9 cellular contexts compared by ENCODE assay signal in the genomic region with DNA sequence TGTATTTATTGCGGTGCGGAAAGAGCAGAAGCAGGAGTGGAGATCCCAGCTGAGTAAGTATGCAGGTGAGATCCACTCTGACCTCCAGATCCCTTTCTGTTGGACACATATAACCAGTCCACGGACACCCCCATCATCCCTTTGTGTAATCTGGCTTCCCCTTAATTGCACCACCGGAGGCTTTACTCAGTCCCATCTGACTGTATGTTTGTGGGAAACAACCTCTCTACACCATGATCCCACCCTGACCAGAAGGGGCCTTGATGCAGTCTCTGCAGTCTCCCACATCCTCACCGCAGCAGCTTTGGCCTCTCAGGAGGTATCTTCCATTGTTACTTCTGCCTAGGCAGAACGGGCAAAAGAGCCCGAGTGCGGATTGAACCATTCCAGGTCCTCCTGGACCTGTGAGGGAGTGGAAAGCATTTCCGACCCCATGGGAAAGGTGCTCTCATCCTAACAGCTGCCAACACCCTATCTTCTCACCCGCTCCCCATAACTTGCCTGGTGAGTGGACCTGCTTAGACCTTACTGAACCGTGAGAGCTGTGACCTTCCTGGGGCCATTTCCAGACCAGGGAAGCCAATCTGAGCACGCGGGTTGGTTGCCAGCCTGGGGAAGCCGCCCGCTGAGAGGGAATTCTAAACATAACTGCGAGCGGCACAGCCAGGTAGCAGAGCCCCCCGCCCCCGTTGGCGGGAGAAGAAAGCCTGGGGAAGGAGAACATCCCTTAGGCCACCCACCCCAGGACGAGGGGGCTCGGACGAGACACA. TPM values are rescaled to one million over a fixed set of nuclear protein-coding genes. Genes with fewer than 3 reads are reported as not detected.
DNase-seq lines count a peak whose midpoint lies in the region; ATAC-seq, FAIRE-seq and TF ChIP-seq lines count a peak whose summit lies in the region.
"Had no signal": no experiment of that assay in that cellular context is flagged by ENCODE, and none has a peak within 500 bp of the region (broad histone marks: within the 10 kb centered on the region; RNA-seq: fewer than 3 reads in every experiment).

No MANE protein-coding gene starts in this region.

- peak overlapping the region; percentile 83 for H3K4me2 ChIP-seq in keratinocyte (ENCODE audit: control insufficient read depth, extremely low read depth, insufficient read depth, low read depth, low read length)

- H3K4me3 ChIP-seq in breast epithelium = peak overlapping the region; percentile 55 to 95 (median 62)
- H3K4me3 ChIP-seq in keratinocyte (ENCODE audit: control insufficient read depth in 2 of 3, extremely low read depth in 1 of 3, insufficient read depth in 2 of 3, low read depth in 1 of 3, low read length in 3 of 3) = peak overlapping the region in 2 of 3 experiments; percentile 44 to 64
- peak overlapping the region; percentile 66 for H3K4me3 ChIP-seq in psoas muscle

- H3K27me3 ChIP-seq in breast epithelium (peaks cover 0 to 8% of the 10 kb centered on the region in 2 donors), keratinocyte (ENCODE audit: control insufficient read depth, extremely low read depth, insufficient read depth, low read length) (peaks cover 43% of the 10 kb centered on the region), psoas muscle (ENCODE audit: insufficient read depth in 3 of 3, low read length in 2 of 3) (peaks cover 0 to 28% (median 3%) of the 10 kb centered on the region in 3 donors)

- FAIRE-seq in keratinocyte (lab: Jason Lieb, UNC) (no peak), D721Med (lab: Jason Lieb, UNC) (no peak)

- no peak overlapping the region for H2AFZ ChIP-seq in keratinocyte (ENCODE audit: control insufficient read depth, low read length)

- no peaks in the 10 kb centered on the region for H3K9me3 Mint-ChIP-seq in stimulated activated naive CD8-positive, alpha-beta T cell treated with anti-CD3 and anti-CD28 coated beads, Interleukin-15, amount 100 ng/mL, for 72 hours

- peaks cover 14% of the 10 kb centered on the region for H3K4me1 Mint-ChIP-seq in stimulated activated naive CD8-positive, alpha-beta T cell treated with anti-CD3 and anti-CD28 coated beads, Interleukin-15, amount 100 ng/mL, for 72 hours

- H3K9me3 ChIP-seq in ES-I3 (ENCODE audit: control insufficient read depth, insufficient read depth, low read length) = no peaks in the 10 kb centered on the region
- no peaks in the 10 kb centered on the region for H3K9me3 ChIP-seq in breast epithelium
- H3K9me3 ChIP-seq in keratinocyte (ENCODE audit: control insufficient read depth, low read depth, low read length) = no peaks in the 10 kb centered on the region
- no peaks in the 10 kb centered on the region for H3K9me3 ChIP-seq in psoas muscle
- H3K9me3 ChIP-seq: body of pancreas had no signal

- WGBS in psoas muscle, 3 donors = 36 to 42% (median 40%) methylated on average over 20 to 23 of the region's 23 CpGs

- peaks cover 65% of the 10 kb centered on the region for H3K27me3 Mint-ChIP-seq in stimulated activated naive CD8-positive, alpha-beta T cell treated with anti-CD3 and anti-CD28 coated beads, Interleukin-15, amount 100 ng/mL, for 72 hours

- H3K36me3 ChIP-seq in ES-I3 (ENCODE audit: insufficient read depth, low read length) = no peaks in the 10 kb centered on the region
- no peaks in the 10 kb centered on the region for H3K36me3 ChIP-seq in breast epithelium
- H3K36me3 ChIP-seq in keratinocyte (ENCODE audit: control insufficient read depth in 2 of 2, extremely low read depth in 1 of 2, insufficient read depth in 2 of 2, low read length in 2 of 2) = no peaks in the 10 kb centered on the region
- H3K36me3 ChIP-seq in psoas muscle (ENCODE audit: insufficient read depth in 1 of 2, low read depth in 1 of 2) = no peaks in the 10 kb centered on the region

- intact Hi-C loops in breast epithelium (cut with DNase I; ENCODE audit: low total_unique reads) (no loop called here), psoas muscle (cut with DNase I) (no loop called here)

- ATAC-seq in psoas muscle = peak in 1 of 4 donors; percentile 22
- no peak for ATAC-seq in stimulated activated naive CD8-positive, alpha-beta T cell treated with anti-CD3 and anti-CD28 coated beads, Interleukin-15, amount 100 ng/mL, for 72 hours

- peaks cover 8% of the 10 kb centered on the region; the same call in 1 of the 2 replicates for H3K4me1 ChIP-seq in ES-I3 (ENCODE audit: insufficient read depth, low read length)
- no peaks in the 10 kb centered on the region for H3K4me1 ChIP-seq in breast epithelium
- H3K4me1 ChIP-seq in keratinocyte (ENCODE audit: control insufficient read depth, extremely low read depth, insufficient read depth, low read length) = peaks cover 7% of the 10 kb centered on the region
- H3K4me1 ChIP-seq in psoas muscle = no peaks in the 10 kb centered on the region

- dilution Hi-C loops in keratinocyte (cut with MboI; ENCODE audit: extremely low pct_ligation_motif_present, low sequenced_read_pairs) = no loop called here

- H3K27ac ChIP-seq in breast epithelium (peak overlapping the region in 1 of 2 donors; percentile 29), keratinocyte (ENCODE audit: control insufficient read depth, insufficient read depth, low read length) (no peak overlapping the region), psoas muscle (no peak overlapping the region)

- no peaks in the 10 kb centered on the region for H4K20me1 ChIP-seq in keratinocyte (ENCODE audit: control insufficient read depth, extremely low read depth, insufficient read depth, low read length)

- TF ChIP-seq POLR2A in breast epithelium (IDR thresholded peaks at IDR 0.05) = no peak

- TF ChIP-seq CTCF in breast epithelium (IDR thresholded peaks at IDR 0.05) = no peak
- no peak for TF ChIP-seq CTCF in keratinocyte (optimal IDR thresholded peaks at IDR 0.05 in 1 of 3, IDR thresholded peaks at IDR 0.05 in 1 of 3, conservative IDR thresholded peaks at IDR 0.05 in 1 of 3; ENCODE audit: extremely low read depth in 1 of 3, insufficient read depth in 2 of 3, low read length in 3 of 3)
- no peak for TF ChIP-seq CTCF in psoas muscle (IDR thresholded peaks at IDR 0.05)
- no peak for TF ChIP-seq CTCF in D721Med (IDR thresholded peaks at IDR 0.05; ENCODE audit: insufficient read depth, missing control alignments)

- no peaks in the 10 kb centered on the region for H3K9me1 ChIP-seq in keratinocyte (ENCODE audit: control insufficient read depth, extremely low read depth, insufficient read depth, low read length)

- H3K79me2 ChIP-seq in keratinocyte (ENCODE audit: control insufficient read depth, insufficient read depth, low read length) = no peaks in the 10 kb centered on the region

- peak overlapping the region; percentile 72; the same call in 1 of the 2 replicates for H3K9ac ChIP-seq in ES-I3 (ENCODE audit: low read depth, low read length)
- no peak overlapping the region for H3K9ac ChIP-seq in keratinocyte (ENCODE audit: control insufficient read depth, extremely low read depth, insufficient read depth, low read length)

- peak overlapping the region in 1 of 2 donors; percentile 59 for H3K27ac Mint-ChIP-seq in stimulated activated naive CD8-positive, alpha-beta T cell treated with anti-CD3 and anti-CD28 coated beads, Interleukin-15, amount 100 ng/mL, for 72 hours

- no peak for DNase-seq in breast epithelium (ENCODE audit: low spot score in 2 of 2)
- DNase-seq in keratinocyte (ENCODE audit: low read depth, low spot score) = no peak
- no peak for DNase-seq in psoas muscle
- no peak for DNase-seq in NAMALWA (ENCODE audit: low spot score)
- DNase-seq in stimulated activated naive CD8-positive, alpha-beta T cell treated with anti-CD3 and anti-CD28 coated beads, Interleukin-15, amount 100 ng/mL, for 72 hours = no peak
- no peak for DNase-seq in D721Med (ENCODE audit: insufficient read length, low spot score)
- DNase-seq in NCI-H526 (lab: John Stamatoyannopoulos, UW) = no peak

- H3K4me3 Mint-ChIP-seq in stimulated activated naive CD8-positive, alpha-beta T cell treated with anti-CD3 and anti-CD28 coated beads, Interleukin-15, amount 100 ng/mL, for 72 hours = peak overlapping the region in 1 of 2 donors; percentile 83

RNA-seq across cellular contexts. Expression of gene SLCO2A1, which starts 1.1 kb away (rescaled TPM):
- total RNA-seq in breast epithelium (10 to 100 TPM in 1 of 3 donors, 1 to 10 TPM in 2; 4.2 to 11.1 (median 7.5) TPM), psoas muscle (1 to 10 TPM; 3.7 to 5.2 (median 4.4) TPM)
- polyA plus RNA-seq in keratinocyte (0.80 to 1.8 TPM (median 0.93 TPM) in 3 replicates), psoas muscle (1 to 10 TPM in 2 of 3 donors, under 1 TPM in 1; 0.72 to 2.4 (median 1.4) TPM)
- polyA plus RNA-seq in keratinocyte (2011; ENCODE audit: low read depth) = 0.14 TPM
- polyA plus RNA-seq in keratinocyte (2011; cell fraction: cytosol; rRNA removed) = 0.94 and 0.96 TPM in 2 replicates
- polyA plus RNA-seq in keratinocyte (2011; cell fraction: nucleus; rRNA removed) = 5.6 and 9.9 TPM in 2 replicates
- polyA plus RNA-seq in keratinocyte (2012; ENCODE audit: low replicate concordance) = 1.2 and 1.5 TPM in 2 replicates
- polyA minus RNA-seq in keratinocyte = 1.5 to 7.7 TPM (median 2.0 TPM) in 3 replicates
- 2.9 TPM for polyA minus RNA-seq in keratinocyte (2011; cell fraction: cytosol; rRNA and poly(A)+ RNA removed)
- 2.5 and 5.5 TPM in 2 replicates for polyA minus RNA-seq in keratinocyte (2011; cell fraction: nucleus; rRNA and poly(A)+ RNA removed)
